17 cellular contexts compared by ENCODE assay signal in the genomic region with DNA sequence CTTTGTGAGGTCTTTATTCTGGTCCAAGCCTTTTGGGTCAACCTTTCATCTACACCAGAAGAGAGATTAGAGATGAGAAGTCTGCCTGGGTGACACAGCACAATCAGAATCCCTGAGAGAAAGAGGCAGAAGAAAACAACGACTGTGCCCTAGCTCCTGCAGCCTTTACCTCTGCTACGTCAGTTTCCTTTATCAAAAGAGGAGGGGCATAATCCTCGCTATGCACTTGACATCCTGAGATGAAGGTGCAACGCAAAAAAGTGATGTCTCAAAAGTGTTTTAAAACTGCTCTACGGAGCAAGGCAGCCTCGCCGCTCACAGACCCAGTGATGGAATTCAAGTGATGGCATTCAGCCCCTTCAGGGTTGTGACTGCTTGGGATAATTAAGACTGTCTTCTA. TPM values are rescaled to one million over a fixed set of nuclear protein-coding genes. Genes with fewer than 3 reads are reported as not detected.
DNase-seq lines count a peak whose midpoint lies in the region; ATAC-seq and TF ChIP-seq lines count a peak whose summit lies in the region.
"Had no signal": no experiment of that assay in that cellular context is flagged by ENCODE, and none has a peak within 500 bp of the region (broad histone marks: within the 10 kb centered on the region; RNA-seq: fewer than 3 reads in every experiment).

No MANE protein-coding gene starts in this region.

- H4K20me1 ChIP-seq in OCI-LY1 (ENCODE audit: insufficient read depth, low read length): no peaks in the 10 kb centered on the region

- H2AFZ ChIP-seq in OCI-LY1 (ENCODE audit: low read length): no peak overlapping the region

- H3K4me3 Mint-ChIP-seq in T-helper 1 cell treated with Interleukin-12 subunit alpha and Interleukin-12 subunit beta and Interleukin-4 antibody, amounts not matched to agents 30 μg/mL and 1 μg/mL, for 36 hours: no peak overlapping the region
- H3K4me3 Mint-ChIP-seq in glutamatergic neuron (ENCODE audit: unreplicated experiment): no peak overlapping the region

- H3K4me3 ChIP-seq in OCI-LY1 (ENCODE audit: low read depth, low read length, poor library complexity, severe bottlenecking): peak overlapping the region; percentile 5
- no peak overlapping the region for H3K4me3 ChIP-seq in skin epidermis
- H3K4me3 ChIP-seq: cardiac muscle cell, pancreas, tibial artery had no signal

- H3K79me2 ChIP-seq in OCI-LY1 (ENCODE audit: insufficient read depth, low read length): no peaks in the 10 kb centered on the region

- H3K27ac ChIP-seq in OCI-LY1 (ENCODE audit: low read depth, low read length, poor library complexity, severe bottlenecking) (peak overlapping the region; percentile 98), cingulate gyrus (ENCODE audit: low read depth, low read length) (peak overlapping the region; percentile 79), skin epidermis (peak overlapping the region in 11 of 21 experiments; percentile 9 to 91 (median 73))
- H3K27ac ChIP-seq: C4-2B, cardiac muscle cell, pancreas, tibial artery had no signal

- H3K4me1 ChIP-seq in OCI-LY1 (ENCODE audit: insufficient read depth, low read length, severe bottlenecking): peaks cover 69% of the 10 kb centered on the region

- no peaks in the 10 kb centered on the region for H3K9me2 ChIP-seq in OCI-LY1 (ENCODE audit: low read depth, low read length)

- H3K9me3 Mint-ChIP-seq in T-helper 1 cell treated with Interleukin-12 subunit alpha and Interleukin-12 subunit beta and Interleukin-4 antibody, amounts not matched to agents 30 μg/mL and 1 μg/mL, for 36 hours: no peaks in the 10 kb centered on the region
- peaks cover 5% of the 10 kb centered on the region for H3K9me3 Mint-ChIP-seq in glutamatergic neuron (ENCODE audit: unreplicated experiment)

- DNase-seq in T-helper 1 cell (no peak), NCI-H146 treated with DMSO at 0.1 percent for 48 hours (lab: John Stamatoyannopoulos, UW; ENCODE audit: unreplicated experiment) (no peak), glutamatergic neuron (no peak)
- DNase-seq: 8988T; hypothalamus; left cardiac atrium; NCI-H1417; NK-92 treated with Interleukin-12 subunit alpha and Interleukin-12 subunit beta, amount 100 ng/mL, for 24 hours; pancreas; tibial artery had no signal

- H3K27me3 ChIP-seq in OCI-LY1 (ENCODE audit: insufficient read depth, low read length): no peaks in the 10 kb centered on the region
- H3K27me3 ChIP-seq: pancreas, tibial artery had no signal

- peaks cover 12% of the 10 kb centered on the region; the same call in 1 of the 2 replicates for H3F3A ChIP-seq in OCI-LY1 (ENCODE audit: insufficient read depth, low read length)

- TF ChIP-seq CTCF in OCI-LY1 (IDR thresholded peaks at IDR 0.05; ENCODE audit: low read length) (no peak), glutamatergic neuron (IDR thresholded peaks at IDR 0.05; ENCODE audit: partially characterized antibody, unreplicated experiment) (no peak)

- H3K4me2 ChIP-seq in OCI-LY1 (ENCODE audit: low read length): peak overlapping the region; percentile 46; the same call in 1 of the 2 replicates

- H3K36me3 ChIP-seq in OCI-LY1 (ENCODE audit: insufficient read depth, low read length): peaks cover 19% of the 10 kb centered on the region
- H3K36me3 ChIP-seq: cardiac muscle cell had no signal

- no peak for ATAC-seq in HG03139 (IDR thresholded peaks at IDR 0.05; ENCODE audit: unreplicated experiment)
- ATAC-seq: pancreas had no signal

- H3K4me1 Mint-ChIP-seq in T-helper 1 cell treated with Interleukin-12 subunit alpha and Interleukin-12 subunit beta and Interleukin-4 antibody, amounts not matched to agents 30 μg/mL and 1 μg/mL, for 36 hours (ENCODE audit: low read depth): peaks cover 23% of the 10 kb centered on the region
- peaks cover 39% of the 10 kb centered on the region for H3K4me1 Mint-ChIP-seq in glutamatergic neuron (ENCODE audit: low read depth, unreplicated experiment)

- peak overlapping the region; percentile 46; the same call in 1 of the 2 replicates for H3K9ac ChIP-seq in OCI-LY1 (ENCODE audit: low read length)

- peaks cover 15% of the 10 kb centered on the region for H3K27me3 Mint-ChIP-seq in T-helper 1 cell treated with Interleukin-12 subunit alpha and Interleukin-12 subunit beta and Interleukin-4 antibody, amounts not matched to agents 30 μg/mL and 1 μg/mL, for 36 hours (ENCODE audit: low read depth)
- H3K27me3 Mint-ChIP-seq in glutamatergic neuron (ENCODE audit: unreplicated experiment): no peaks in the 10 kb centered on the region

- no peaks in the 10 kb centered on the region for H3K9me3 ChIP-seq in OCI-LY1 (ENCODE audit: low read length)
- H3K9me3 ChIP-seq: pancreas, tibial artery had no signal

- H3K27ac Mint-ChIP-seq in T-helper 1 cell treated with Interleukin-12 subunit alpha and Interleukin-12 subunit beta and Interleukin-4 antibody, amounts not matched to agents 30 μg/mL and 1 μg/mL, for 36 hours: peak overlapping the region; percentile 36
- no peak overlapping the region for H3K27ac Mint-ChIP-seq in glutamatergic neuron (ENCODE audit: unreplicated experiment)

- H3K36me3 Mint-ChIP-seq in T-helper 1 cell treated with Interleukin-12 subunit alpha and Interleukin-12 subunit beta and Interleukin-4 antibody, amounts not matched to agents 30 μg/mL and 1 μg/mL, for 36 hours (ENCODE audit: low read depth): peaks cover 3% of the 10 kb centered on the region
- H3K36me3 Mint-ChIP-seq in glutamatergic neuron (ENCODE audit: unreplicated experiment): no peaks in the 10 kb centered on the region

RNA-seq across cellular contexts. Expression of gene ZDHHC22, which starts 21.7 kb away (rescaled TPM):
- total RNA-seq in glutamatergic neuron (ENCODE audit: unreplicated experiment): 77.3 TPM
- total RNA-seq: left cardiac atrium had no signal

RNA-seq across cellular contexts. Expression of gene CIPC, which starts 21.8 kb away (rescaled TPM):
- total RNA-seq in glutamatergic neuron (ENCODE audit: unreplicated experiment): 22.3 TPM
